ENCODE assay signal across 15 cellular contexts in genomic region chr2:28766070-28766469, GRCh38.
"Had no signal": no experiment of that assay in that cellular context is flagged by ENCODE, and none has a peak within 500 bp of the region (broad histone marks: within the 10 kb centered on the region; RNA-seq: fewer than 3 reads in every experiment).

No MANE protein-coding gene starts in this region.

- H3K27ac ChIP-seq: heart right ventricle, neural progenitor cell, ovary had no signal

- H3K9ac ChIP-seq: neural progenitor cell had no signal

- H3K36me3 ChIP-seq: ovary had no signal

- H3K4me3 ChIP-seq: heart right ventricle, neural progenitor cell, ovary had no signal

- H3K4me1 ChIP-seq: neural progenitor cell had no signal

- H3K4me1 Mint-ChIP-seq: endodermal cell had no signal

- H3K9me3 Mint-ChIP-seq: natural killer cell had no signal

- H3K36me3 Mint-ChIP-seq: natural killer cell had no signal

- H2AFZ ChIP-seq: neural progenitor cell had no signal

- H3K9me3 ChIP-seq: heart right ventricle, ovary had no signal

- H3K27me3 ChIP-seq: heart right ventricle, neural progenitor cell, ovary had no signal

- H3K4me2 ChIP-seq: neural progenitor cell had no signal

- ATAC-seq: left lobe of liver, natural killer cell had no signal

- H3K27ac Mint-ChIP-seq: endodermal cell, neural progenitor cell had no signal

- H3K4me3 Mint-ChIP-seq: endodermal cell, neural progenitor cell had no signal

- DNase-seq: effector CD4-positive, alpha-beta T cell; endodermal cell; erythroblast; heart right ventricle; kidney glomerular epithelial cell; mammary epithelial cell; natural killer cell; ovary; right cardiac atrium; small intestine; stimulated activated CD4-positive, alpha-beta T cell treated with anti-CD3 and anti-CD28 coated beads, Interleukin-2, amount 100 ng/mL, for 48 hours; stimulated activated naive CD4-positive, alpha-beta T cell treated with Interleukin-2 at 50 U/mL for 16 hours; trophoblast cell had no signal
